In the genomic region with DNA sequence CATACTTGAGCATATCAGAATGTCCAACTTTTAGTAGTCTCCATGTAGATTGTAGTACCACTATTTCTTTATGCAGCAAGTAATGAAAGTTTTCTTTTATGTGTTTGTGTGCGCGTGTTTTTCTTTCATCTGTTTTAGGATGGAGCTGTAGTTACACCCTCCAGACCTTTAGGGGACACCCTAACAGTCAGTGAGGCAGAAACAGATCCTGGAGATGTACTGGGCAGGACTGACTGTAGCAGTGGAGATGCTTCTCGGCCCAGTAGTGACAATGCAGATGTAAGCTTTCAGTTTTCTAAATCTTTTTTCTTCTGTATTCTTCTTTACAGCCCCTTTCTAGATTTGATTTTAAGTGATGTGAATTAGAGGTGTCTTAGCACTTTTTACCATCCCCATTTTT, we compare ENCODE assay signal across 8 cellular contexts.
A peak's percentile ranks its signal among the peaks of the same experiment; 100 is the strongest.
DNase-seq lines count a peak whose midpoint lies in the region; ATAC-seq and TF ChIP-seq lines count a peak whose summit lies in the region.

No MANE protein-coding gene starts in this region.

- CTCF ChIA-PET in HEK293T (lab: Yijun Ruan, JAX) = interaction anchor here (0.7 kb wide), 1 partner anchor 75 kb away, joined by 3 read pairs; no protein-coding TSS in a partner anchor

- DNase-seq in AG20443 (ENCODE audit: low spot score) (peak; percentile 63), HEK293T (ENCODE audit: extremely low spot score) (peak; percentile 32), adrenal gland (no peak), kidney glomerular epithelial cell (lab: John Stamatoyannopoulos, UW) (peak; percentile 90), NCI-H1417 treated with DMSO at 0.1 percent for 48 hours (lab: John Stamatoyannopoulos, UW) (no peak), UCSD-AML1 (lab: John Stamatoyannopoulos, UW; ENCODE audit: unreplicated experiment) (no peak), NCI-H2171 (lab: John Stamatoyannopoulos, UW) (no peak)

- TF ChIP-seq POLR2A in adrenal gland (IDR thresholded peaks at IDR 0.05) = no peak
- no peak for TF ChIP-seq POLR2A in GM18505 (IDR thresholded peaks at IDR 0.05; ENCODE audit: borderline replicate concordance, extremely low read depth, insufficient read depth, insufficient read length)

- intact Hi-C loops in adrenal gland (cut with DNase I) = no loop called here

- peak in 4 of 6 experiments; percentile 14 to 33 (median 22) for TF ChIP-seq CTCF in adrenal gland (IDR thresholded peaks at IDR 0.05)

- peaks cover 0 to 14% of the 10 kb centered on the region in 2 donors for H3K36me3 ChIP-seq in adrenal gland (replicated peaks in 1 of 2)

- POLR2A ChIA-PET in HEK293T (lab: Yijun Ruan, JAX) = no interaction called here

- H3K27me3 ChIP-seq in adrenal gland = no peaks in the 10 kb centered on the region

- H3K27ac ChIP-seq in adrenal gland = peak overlapping the region in 3 of 5 donors; percentile 35 to 71 (median 62)

- H3K4me3 ChIP-seq in adrenal gland = no peak overlapping the region

- H3K9me3 ChIP-seq in adrenal gland (replicated peaks in 1 of 3) = no peaks in the 10 kb centered on the region

- WGBS in adrenal gland, 4 donors = 73 to 93% (median 92%) methylated on average over 3 of the region's 3 CpGs

- H3K4me1 ChIP-seq in adrenal gland (replicated peaks in 1 of 2) = peaks cover 5 to 12% of the 10 kb centered on the region in 2 donors

- no peak for ATAC-seq in GM18505 (IDR thresholded peaks at IDR 0.05; ENCODE audit: unreplicated experiment)

TF ChIP-seq in HEK293T, 16 proteins besides CTCF, POLR2A, EP300 and RAD21:
- no peak for TF ChIP-seq HDGF (IDR thresholded peaks at IDR 0.05; ENCODE audit: borderline replicate concordance)
- no peak for TF ChIP-seq ARNT (IDR thresholded peaks at IDR 0.05)
- no peak for TF ChIP-seq SUZ12 (IDR thresholded peaks at IDR 0.05)
- TF ChIP-seq L3MBTL2 (conservative IDR thresholded peaks at IDR 0.05) = no peak
- TF ChIP-seq FOXM1 (IDR thresholded peaks at IDR 0.05; ENCODE audit: borderline replicate concordance) = no peak
- no peak for TF ChIP-seq ZNF384 (IDR thresholded peaks at IDR 0.05)
- TF ChIP-seq TARDBP (IDR thresholded peaks at IDR 0.05) = no peak
TF ChIP-seq in HEK293T: peak in this region for 0.

Comparison
In these comparisons a context has a peak if more than half of its experiments do, and no peak if none do; other contexts are left out.
1. DNase-seq: peak in AG20443 (single experiment), HEK293T (single experiment) and kidney glomerular epithelial cell (single experiment); none in adrenal gland (0 of 7), NCI-H1417 treated with DMSO at 0.1 percent for 48 hours (single experiment), UCSD-AML1 (single experiment) and NCI-H2171 (single experiment).